Comparison of ENCODE assay signal across 6 cellular contexts in genomic region chr7:145175366-145175765, GRCh38.
"Had no signal": no experiment of that assay in that cellular context is flagged by ENCODE, and none has a peak within 500 bp of the region (broad histone marks: within the 10 kb centered on the region; RNA-seq: fewer than 3 reads in every experiment).

No MANE protein-coding gene starts in this region.

- H3K27ac ChIP-seq: GM23248 had no signal

- H3K4me3 ChIP-seq: GM23248, HAP-1 had no signal

- H3K9me3 ChIP-seq: HAP-1 had no signal

- DNase-seq: GM23248, GOT3, H7, IMR-90 had no signal

- FAIRE-seq: HTR-8/SVneo had no signal

- H3K36me3 ChIP-seq: HAP-1 had no signal

- H3K4me1 ChIP-seq: HAP-1 had no signal
